Comparison of ENCODE assay signal across 2 cellular contexts in the genomic region with DNA sequence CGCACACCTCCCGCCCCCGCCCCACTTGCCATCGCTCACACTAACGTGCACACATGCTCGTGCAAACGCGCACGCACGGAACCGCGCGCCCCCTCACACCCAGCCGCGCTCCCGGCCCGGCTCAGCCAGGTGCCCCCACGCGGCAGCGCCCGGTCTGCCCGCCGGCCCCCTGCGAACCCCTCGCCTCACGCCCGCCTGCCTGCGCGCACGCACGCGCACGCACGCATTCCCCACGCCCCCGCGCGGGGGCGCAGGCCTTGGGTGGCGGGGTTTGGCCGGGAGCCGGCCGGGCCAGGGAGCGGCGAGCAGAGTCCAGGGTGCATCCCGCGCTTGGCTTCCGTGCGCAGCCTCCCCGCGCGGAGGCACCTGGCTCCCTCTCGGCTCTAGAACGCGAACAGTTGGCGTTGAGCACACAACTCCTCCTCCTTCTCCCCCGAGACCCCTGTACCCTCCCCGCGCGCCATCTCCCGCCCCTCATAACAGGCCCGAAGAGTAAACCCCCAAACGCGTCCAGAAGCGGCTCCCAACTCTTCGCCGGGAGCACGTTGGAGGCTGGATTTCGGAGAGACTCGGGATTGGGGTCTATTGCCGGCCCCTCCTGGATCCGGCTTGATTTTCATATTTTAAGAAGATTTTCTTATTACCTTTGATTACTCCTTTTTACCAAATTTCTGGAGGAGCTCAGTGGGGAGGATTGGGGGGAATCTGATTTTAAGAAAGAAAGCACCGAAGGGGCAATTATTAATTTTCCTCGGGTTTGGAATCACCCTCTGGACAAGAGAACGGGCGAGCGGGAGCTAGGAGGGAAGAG.
TF ChIP-seq lines count a peak whose summit lies in the region.

No MANE protein-coding gene starts in this region.

TF ChIP-seq in SK-N-SH treated with all-trans-retinoic acid at 6 μM for 48 hours, 23 proteins besides CTCF, POLR2A, EP300 and RAD21 (continued from another document):
- TF ChIP-seq CSRNP3 (CRISPR knock-in tag; IDR thresholded peaks at IDR 0.05) (no peak), PPARA (CRISPR knock-in tag; IDR thresholded peaks at IDR 0.05; ENCODE audit: borderline replicate concordance) (no peak), SNAI2 (CRISPR knock-in tag; IDR thresholded peaks at IDR 0.05) (no peak), OSR1 (CRISPR knock-in tag; IDR thresholded peaks at IDR 0.05) (no peak), ZNF565 (CRISPR knock-in tag; conservative IDR thresholded peaks at IDR 0.05; ENCODE audit: low read depth) (no peak), ZFP30 (CRISPR knock-in tag; IDR thresholded peaks at IDR 0.05) (no peak), TOX (CRISPR knock-in tag; IDR thresholded peaks at IDR 0.05; ENCODE audit: borderline replicate concordance) (no peak), RARB (CRISPR knock-in tag; IDR thresholded peaks at IDR 0.05) (no peak), BACH2 (CRISPR knock-in tag; IDR thresholded peaks at IDR 0.05; ENCODE audit: borderline replicate concordance) (no peak), ZNF8 (CRISPR knock-in tag; IDR thresholded peaks at IDR 0.05) (no peak), ISL1 (CRISPR knock-in tag; IDR thresholded peaks at IDR 0.05) (no peak), ZFP3 (CRISPR knock-in tag; IDR thresholded peaks at IDR 0.05) (no peak), ZNF70 (CRISPR knock-in tag; IDR thresholded peaks at IDR 0.05) (no peak)
- TF ChIP-seq, protein P1, sequence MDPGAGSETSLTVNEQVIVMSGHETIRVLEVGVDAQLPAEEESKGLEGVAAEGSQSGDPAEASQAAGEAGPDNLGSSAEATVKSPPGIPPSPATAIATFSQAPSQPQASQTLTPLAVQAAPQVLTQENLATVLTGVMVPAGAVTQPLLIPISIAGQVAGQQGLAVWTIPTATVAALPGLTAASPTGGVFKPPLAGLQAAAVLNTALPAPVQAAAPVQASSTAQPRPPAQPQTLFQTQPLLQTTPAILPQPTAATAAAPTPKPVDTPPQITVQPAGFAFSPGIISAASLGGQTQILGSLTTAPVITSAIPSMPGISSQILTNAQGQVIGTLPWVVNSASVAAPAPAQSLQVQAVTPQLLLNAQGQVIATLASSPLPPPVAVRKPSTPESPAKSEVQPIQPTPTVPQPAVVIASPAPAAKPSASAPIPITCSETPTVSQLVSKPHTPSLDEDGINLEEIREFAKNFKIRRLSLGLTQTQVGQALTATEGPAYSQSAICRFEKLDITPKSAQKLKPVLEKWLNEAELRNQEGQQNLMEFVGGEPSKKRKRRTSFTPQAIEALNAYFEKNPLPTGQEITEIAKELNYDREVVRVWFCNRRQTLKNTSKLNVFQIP (CRISPR knock-in tag; IDR thresholded peaks at IDR 0.05; ENCODE audit: borderline replicate concordance, low read depth) = no peak

TF ChIP-seq in WTC11, 78 proteins besides CTCF, POLR2A, EP300 and RAD21 (continued from another document):
- TF ChIP-seq, protein P2, sequence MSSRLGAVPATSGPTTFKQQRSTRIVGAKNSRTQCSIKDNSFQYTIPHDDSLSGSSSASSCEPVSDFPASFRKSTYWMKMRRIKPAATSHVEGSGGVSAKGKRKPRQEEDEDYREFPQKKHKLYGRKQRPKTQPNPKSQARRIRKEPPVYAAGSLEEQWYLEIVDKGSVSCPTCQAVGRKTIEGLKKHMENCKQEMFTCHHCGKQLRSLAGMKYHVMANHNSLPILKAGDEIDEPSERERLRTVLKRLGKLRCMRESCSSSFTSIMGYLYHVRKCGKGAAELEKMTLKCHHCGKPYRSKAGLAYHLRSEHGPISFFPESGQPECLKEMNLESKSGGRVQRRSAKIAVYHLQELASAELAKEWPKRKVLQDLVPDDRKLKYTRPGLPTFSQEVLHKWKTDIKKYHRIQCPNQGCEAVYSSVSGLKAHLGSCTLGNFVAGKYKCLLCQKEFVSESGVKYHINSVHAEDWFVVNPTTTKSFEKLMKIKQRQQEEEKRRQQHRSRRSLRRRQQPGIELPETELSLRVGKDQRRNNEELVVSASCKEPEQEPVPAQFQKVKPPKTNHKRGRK (CRISPR knock-in tag; IDR thresholded peaks at IDR 0.05; ENCODE audit: borderline replicate concordance) = no peak
- no peak for TF ChIP-seq MXD4 (CRISPR knock-in tag; IDR thresholded peaks at IDR 0.05; ENCODE audit: borderline replicate concordance)
- no peak for TF ChIP-seq ETV6 (CRISPR knock-in tag; IDR thresholded peaks at IDR 0.05)
- TF ChIP-seq CDX4 (CRISPR knock-in tag; IDR thresholded peaks at IDR 0.05; ENCODE audit: borderline replicate concordance) = no peak
- TF ChIP-seq ZMAT4 (CRISPR knock-in tag; IDR thresholded peaks at IDR 0.05) = no peak
- TF ChIP-seq ZNF396 (CRISPR knock-in tag; IDR thresholded peaks at IDR 0.05; ENCODE audit: borderline replicate concordance) = no peak
- no peak for TF ChIP-seq NFATC4 (CRISPR knock-in tag; IDR thresholded peaks at IDR 0.05)
- TF ChIP-seq, protein P3, sequence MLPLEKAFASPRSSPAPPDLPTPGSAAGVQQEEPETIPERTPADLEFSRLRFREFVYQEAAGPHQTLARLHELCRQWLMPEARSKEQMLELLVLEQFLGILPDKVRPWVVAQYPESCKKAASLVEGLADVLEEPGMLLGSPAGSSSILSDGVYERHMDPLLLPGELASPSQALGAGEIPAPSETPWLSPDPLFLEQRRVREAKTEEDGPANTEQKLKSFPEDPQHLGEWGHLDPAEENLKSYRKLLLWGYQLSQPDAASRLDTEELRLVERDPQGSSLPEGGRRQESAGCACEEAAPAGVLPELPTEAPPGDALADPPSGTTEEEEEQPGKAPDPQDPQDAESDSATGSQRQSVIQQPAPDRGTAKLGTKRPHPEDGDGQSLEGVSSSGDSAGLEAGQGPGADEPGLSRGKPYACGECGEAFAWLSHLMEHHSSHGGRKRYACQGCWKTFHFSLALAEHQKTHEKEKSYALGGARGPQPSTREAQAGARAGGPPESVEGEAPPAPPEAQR (CRISPR knock-in tag; IDR thresholded peaks at IDR 0.05) = no peak
TF ChIP-seq in WTC11: peak in this region for 0.
